In the genomic region with DNA sequence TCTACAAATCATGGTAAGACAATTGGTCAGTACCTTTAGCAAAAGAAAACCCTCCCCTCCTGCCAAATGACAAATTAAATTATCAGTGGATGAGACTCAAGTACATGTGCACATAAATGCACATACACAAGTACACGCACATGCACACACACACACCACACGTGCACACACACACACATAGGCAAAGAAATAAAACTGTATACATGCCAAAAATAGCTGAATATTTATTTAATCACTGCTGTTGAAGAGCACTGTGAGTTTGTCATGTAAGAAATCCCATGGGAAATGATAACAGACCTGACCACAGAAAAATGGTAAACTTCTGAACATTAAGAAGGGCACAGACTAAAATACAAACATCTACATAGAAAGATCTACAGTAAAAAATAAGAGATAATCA, we compare ENCODE assay signal across 12 cellular contexts. TPM values are rescaled to one million over a fixed set of nuclear protein-coding genes. Genes with fewer than 3 reads are reported as not detected.
DNase-seq lines count a peak whose midpoint lies in the region; ATAC-seq, FAIRE-seq and TF ChIP-seq lines count a peak whose summit lies in the region.
"Had no signal": no experiment of that assay in that cellular context is flagged by ENCODE, and none has a peak within 500 bp of the region (broad histone marks: within the 10 kb centered on the region; RNA-seq: fewer than 3 reads in every experiment).

No MANE protein-coding gene starts in this region.

- peaks cover 0 to 3% (median 0%) of the 10 kb centered on the region in 5 donors for H3K9me3 Mint-ChIP-seq in CD8-positive, alpha-beta memory T cell
- peaks cover 0 to 4% (median 0%) of the 10 kb centered on the region in 9 donors for H3K9me3 Mint-ChIP-seq in naive thymus-derived CD8-positive, alpha-beta T cell

- no peak for TF ChIP-seq POLR2A in GM12878 (IDR thresholded peaks at IDR 0.05; ENCODE audit: low read depth, low read length)

- ATAC-seq in GM12878 (no peak), GM18498 (IDR thresholded peaks at IDR 0.05; ENCODE audit: unreplicated experiment) (no peak)
- ATAC-seq in naive thymus-derived CD8-positive, alpha-beta T cell, result no peak

- no peaks in the 10 kb centered on the region for H3K27me3 ChIP-seq in CD8-positive, alpha-beta memory T cell (ENCODE audit: insufficient read depth, low read length, poor library complexity, severe bottlenecking)
- no peaks in the 10 kb centered on the region for H3K27me3 ChIP-seq in GM12878 (replicated peaks in 1 of 2; ENCODE audit: control insufficient read depth in 2 of 2, insufficient read depth in 2 of 2, low read length in 1 of 2)
- no peaks in the 10 kb centered on the region for H3K27me3 ChIP-seq in SJCRH30
- H3K27me3 ChIP-seq: heart right ventricle had no signal

- intact Hi-C loops in GM12878 (cut with micrococcal nuclease; ENCODE audit: unreplicated experiment), result no loop called here

- H3K4me1 ChIP-seq in CD8-positive, alpha-beta memory T cell (ENCODE audit: insufficient read depth, low read length), result peaks cover 72% of the 10 kb centered on the region
- peaks cover 29% of the 10 kb centered on the region for H3K4me1 ChIP-seq in GM12878 (ENCODE audit: control insufficient read depth, insufficient read depth, low read length)
- H3K4me1 ChIP-seq in SJCRH30, result peaks cover 29% of the 10 kb centered on the region

- no peak for TF ChIP-seq CTCF in GM12878 (IDR thresholded peaks at IDR 0.05 in 2 of 3, conservative IDR thresholded peaks at IDR 0.05 in 1 of 3; ENCODE audit: control insufficient read depth in 2 of 3, extremely low read depth in 1 of 3, insufficient read depth in 1 of 3, low read depth in 3 of 3, low read length in 3 of 3)

- SMC1A ChIA-PET in GM12878 (lab: Charles Lee; ENCODE audit: uncharacterized antibody, unreplicated experiment), result interaction anchor here (0.7 to 2.9 kb wide), 15 partner anchors 8 to 112 kb away, joined by 3 to 23 read pairs (median 4); a partner anchor contains a TSS

- peaks cover 0 to 3% of the 10 kb centered on the region in 2 donors for H3K27me3 Mint-ChIP-seq in CD8-positive, alpha-beta memory T cell
- no peaks in the 10 kb centered on the region for H3K27me3 Mint-ChIP-seq in naive thymus-derived CD8-positive, alpha-beta T cell

- no peak overlapping the region for H3K4me2 ChIP-seq in GM12878 (ENCODE audit: control insufficient read depth, insufficient read depth)

- CTCF ChIA-PET in CD8-positive, alpha-beta memory T cell (lab: Charles Lee), result interaction anchor here (0.9 to 1.2 kb wide), 3 partner anchors 10 to 113 kb away, joined by 3 read pairs; a partner anchor contains a TSS
- CTCF ChIA-PET in GM12878 (lab: Yijun Ruan, JAX), result interaction anchor here (0.8 to 1.7 kb wide), 4 partner anchors 21 to 47 kb away, joined by 3 to 10 read pairs (median 3); a partner anchor contains a TSS

- no peak for TF ChIP-seq RAD21 in GM12878 (IDR thresholded peaks at IDR 0.05; ENCODE audit: insufficient read depth, low read depth, low read length)

- H4K20me1 ChIP-seq in GM12878 (ENCODE audit: control insufficient read depth, insufficient read depth), result no peaks in the 10 kb centered on the region

- in situ Hi-C loops in GM12878 (cut with MboI), result no loop called here

- H3K9ac ChIP-seq in GM12878 (ENCODE audit: control insufficient read depth, insufficient read depth, low read length), result no peak overlapping the region

- H3K4me3 ChIP-seq in CD8-positive, alpha-beta memory T cell (ENCODE audit: low read length), result no peak overlapping the region
- H3K4me3 ChIP-seq in GM12878 (no peak overlapping the region), SJCRH30 (no peak overlapping the region)
- H3K4me3 ChIP-seq: heart right ventricle had no signal

- 88% methylated on average over 2 of the region's 2 CpGs for WGBS in GM12878 (ENCODE audit: insufficient coverage, insufficient replicate concordance, low lambda C conversion rate, missing lambda C conversion rate)

- peaks cover 57 to 88% (median 84%) of the 10 kb centered on the region in 3 donors for H3K4me1 Mint-ChIP-seq in CD8-positive, alpha-beta memory T cell
- peaks cover 31 to 88% (median 81%) of the 10 kb centered on the region in 4 donors for H3K4me1 Mint-ChIP-seq in naive thymus-derived CD8-positive, alpha-beta T cell

- FAIRE-seq in GM12878 (lab: Jason Lieb, UNC), result no peak

- no peak for TF ChIP-seq EP300 in GM12878 (IDR thresholded peaks at IDR 0.05; ENCODE audit: borderline replicate concordance in 1 of 2, control insufficient read depth in 1 of 2, low read depth in 2 of 2, low read length in 2 of 2)

- no peak overlapping the region for H3K27ac ChIP-seq in CD8-positive, alpha-beta memory T cell (ENCODE audit: low read depth, low read length)
- peak overlapping the region; percentile 63 for H3K27ac ChIP-seq in KOPT-K1 (ENCODE audit: low read depth, low read length, poor library complexity, severe bottlenecking)
- peak overlapping the region; percentile 51; the same call in 1 of the 2 replicates for H3K27ac ChIP-seq in GM12878 (ENCODE audit: control insufficient read depth, insufficient read depth)
- no peak overlapping the region for H3K27ac ChIP-seq in SJCRH30

- POLR2A ChIA-PET in CD8-positive, alpha-beta memory T cell (lab: Charles Lee), result interaction anchor here (1.0 to 1.9 kb wide), 2 partner anchors 9 to 12 kb away, joined by 3 to 6 read pairs; no protein-coding TSS in a partner anchor
- POLR2A ChIA-PET in GM12878 (lab: Charles Lee), result interaction anchor here (0.6 to 2.9 kb wide), 7 partner anchors 9 to 182 kb away, joined by 3 to 15 read pairs (median 3); a partner anchor contains a TSS
- POLR2A ChIA-PET in naive thymus-derived CD8-positive, alpha-beta T cell (lab: Charles Lee), result interaction anchor here (0.5 to 2.0 kb wide), 3 partner anchors 9 to 47 kb away, joined by 4 to 12 read pairs (median 6); a partner anchor contains a TSS

- DNase-seq in CD8-positive, alpha-beta memory T cell, result no peak
- DNase-seq in GM12878 (ENCODE audit: low read depth, low spot score), result no peak
- DNase-seq in naive thymus-derived CD8-positive, alpha-beta T cell, result no peak
- no peak for DNase-seq in NK-92 (lab: John Stamatoyannopoulos, UW; ENCODE audit: unreplicated experiment)
- no peak for DNase-seq in SJCRH30
- DNase-seq: activated effector memory CD4-positive, alpha-beta T cell treated with Interleukin-2 at 50 U/mL for 16 hours; heart right ventricle; NCI-H1105; NCI-H345; right cardiac atrium had no signal

- no peaks in the 10 kb centered on the region for H3K9me3 ChIP-seq in CD8-positive, alpha-beta memory T cell (ENCODE audit: low read length)
- no peaks in the 10 kb centered on the region for H3K9me3 ChIP-seq in KOPT-K1 (ENCODE audit: insufficient read depth, low read length, poor library complexity, severe bottlenecking)
- H3K9me3 ChIP-seq in GM12878 (replicated peaks; ENCODE audit: control insufficient read depth, insufficient read depth, low read length), result no peaks in the 10 kb centered on the region; the same call in 2 of the 3 replicates
- no peaks in the 10 kb centered on the region for H3K9me3 ChIP-seq in SJCRH30 (replicated peaks)
- H3K9me3 ChIP-seq: heart right ventricle had no signal

- peak overlapping the region in 4 of 7 donors; percentile 2 to 69 (median 30) for H3K4me3 Mint-ChIP-seq in CD8-positive, alpha-beta memory T cell
- H3K4me3 Mint-ChIP-seq in naive thymus-derived CD8-positive, alpha-beta T cell, result peak overlapping the region in 9 of 10 donors; percentile 46 to 79 (median 66)

- H3K27ac Mint-ChIP-seq in CD8-positive, alpha-beta memory T cell, result peak overlapping the region; percentile 36 to 99 (median 94)
- peak overlapping the region; percentile 98 to 100 (median 99) for H3K27ac Mint-ChIP-seq in naive thymus-derived CD8-positive, alpha-beta T cell

- no peak overlapping the region; the same call in 1 of the 2 replicates for H2AFZ ChIP-seq in GM12878 (ENCODE audit: control insufficient read depth, low read depth, low read length)

- no peaks in the 10 kb centered on the region for H3K79me2 ChIP-seq in GM12878 (ENCODE audit: control insufficient read depth, insufficient read depth, low read length)

- peaks cover 0 to 3% (median 2%) of the 10 kb centered on the region in 3 donors for H3K36me3 Mint-ChIP-seq in CD8-positive, alpha-beta memory T cell
- H3K36me3 Mint-ChIP-seq in naive thymus-derived CD8-positive, alpha-beta T cell, result peaks cover 0 to 2% (median 0%) of the 10 kb centered on the region in 3 donors

- RAD21 ChIA-PET in GM12878 (lab: Charles Lee; ENCODE audit: unreplicated experiment), result interaction anchor here (0.8 to 2.4 kb wide), 8 partner anchors 9 to 126 kb away, joined by 3 to 11 read pairs (median 4); no protein-coding TSS in a partner anchor

- H3K36me3 ChIP-seq in CD8-positive, alpha-beta memory T cell (ENCODE audit: insufficient read depth, low read length), result no peaks in the 10 kb centered on the region
- H3K36me3 ChIP-seq in KOPT-K1 (ENCODE audit: insufficient read depth, low read length) (no peaks in the 10 kb centered on the region), GM12878 (ENCODE audit: control insufficient read depth in 2 of 2, insufficient read depth in 2 of 2, low read length in 1 of 2) (no peaks in the 10 kb centered on the region), SJCRH30 (no peaks in the 10 kb centered on the region)
- H3K36me3 ChIP-seq: heart right ventricle had no signal

- BruUV-seq in GM12878 (replicated peaks; lab: Mats Ljungman, UMichigan), result no TSS peak

TF ChIP-seq in GM12878, 131 proteins besides CTCF, POLR2A, EP300 and RAD21 (continues in another document):
- TF ChIP-seq BRCA1 (IDR thresholded peaks at IDR 0.05; ENCODE audit: low read depth, low read length), result no peak
- no peak for TF ChIP-seq GABPA (IDR thresholded peaks at IDR 0.05; ENCODE audit: low read depth)

RNA-seq across cellular contexts. Expression of a gene that starts 46.6 kb away (rescaled TPM):
- 100 to 1,000 TPM; 267 to 298 TPM for total RNA-seq in CD8-positive, alpha-beta memory T cell
- 127 TPM for polyA plus RNA-seq in CD8-positive, alpha-beta memory T cell
- 258 and 260 TPM in 2 replicates for total RNA-seq in GM12878 (2013; cell fraction: nucleolus; rRNA removed)
- total RNA-seq in GM12878 (2014; rRNA removed), result 84.0 and 96.8 TPM in 2 replicates
- total RNA-seq in GM12878 (2014; rRNA removed; fragmentation: Illumina TruSeq; extraction: Trizol), result 81.4 and 82.4 TPM in 2 replicates
- total RNA-seq in GM12878 (2021), result 220 and 229 TPM in 2 replicates
- 59.4 TPM for polyA plus RNA-seq in GM12878 (2011; ENCODE audit: low read depth)
- 308 and 350 TPM in 2 replicates for polyA plus RNA-seq in GM12878 (2011; rRNA removed)
- 204 and 210 TPM in 2 replicates for polyA plus RNA-seq in GM12878 (2011; cell fraction: cytosol; rRNA removed)
- 565 and 695 TPM in 2 replicates for polyA plus RNA-seq in GM12878 (2011; cell fraction: nucleus; rRNA removed)
- 64.6 and 107 TPM in 2 replicates for polyA plus RNA-seq in GM12878 (2012)
- polyA plus RNA-seq in GM12878 (2014; fragmentation: Illumina TruSeq; extraction: Trizol), result 149 and 171 TPM in 2 replicates
- polyA plus RNA-seq in GM12878 (2014; fragmentation: Nextera tagmentation; extraction: Ambion mirVana), result 10 to 100 TPM; 18.0 to 31.5 TPM
- 138 and 149 TPM in 2 replicates for polyA plus RNA-seq in GM12878 (2014; rRNA removed)
- polyA plus RNA-seq in GM12878 (2016; fragmentation: Nextera tagmentation; extraction: Ambion mirVana), result 100 to 1,000 TPM; 126 to 128 TPM
- polyA minus RNA-seq in GM12878 (2011; rRNA and poly(A)+ RNA removed), result 268 and 281 TPM in 2 replicates
- 95.9 and 104 TPM in 2 replicates for polyA minus RNA-seq in GM12878 (2011; cell fraction: cytosol; rRNA and poly(A)+ RNA removed)
- polyA minus RNA-seq in GM12878 (2011; cell fraction: nucleus; rRNA and poly(A)+ RNA removed), result 243 and 270 TPM in 2 replicates
- 100 to 1,000 TPM; 108 to 114 TPM for total RNA-seq in naive thymus-derived CD8-positive, alpha-beta T cell
- polyA plus RNA-seq in naive thymus-derived CD8-positive, alpha-beta T cell, result 100 to 1,000 TPM in 1 of 3 donors, 10 to 100 TPM in 2; 61.5 to 139 (median 84.3) TPM
- 39.7 and 39.9 TPM in 2 replicates for total RNA-seq in SJCRH30 (2014; rRNA removed; shearing (Covaris generic))

Comparison
In these comparisons a context has a peak if more than half of its experiments do, and no peak if none do; other contexts are left out.
1. H3K27ac ChIP-seq: peak in KOPT-K1 (single experiment) and GM12878 (single experiment); none in CD8-positive, alpha-beta memory T cell (single experiment) and SJCRH30 (single experiment).